In the genomic region with DNA sequence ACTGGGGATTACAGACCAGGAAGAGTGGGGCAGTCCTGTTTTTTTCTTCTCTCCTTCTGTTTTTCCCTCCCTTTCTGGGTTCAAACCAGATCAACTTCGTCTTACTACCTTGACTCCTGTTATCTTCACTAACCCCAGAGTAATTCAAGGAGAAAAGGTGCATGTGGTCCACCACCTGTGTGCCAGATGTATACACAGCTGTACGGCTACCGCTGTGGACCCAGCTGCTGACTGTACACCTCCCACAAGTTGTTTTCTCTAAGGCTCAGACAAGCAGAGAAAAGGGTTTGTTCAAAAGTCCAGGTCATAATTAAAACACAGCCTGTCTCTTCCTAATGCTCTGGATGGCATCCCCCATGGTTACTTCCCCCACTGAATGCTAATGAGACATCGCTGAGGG, we compare ENCODE assay signal across 20 cellular contexts.
"Had no signal": no experiment of that assay in that cellular context is flagged by ENCODE, and none has a peak within 500 bp of the region (broad histone marks: within the 10 kb centered on the region; RNA-seq: fewer than 3 reads in every experiment).

No MANE protein-coding gene starts in this region.

- H2AFZ ChIP-seq: hepatocyte had no signal

- DNase-seq: activated CD4-positive, alpha-beta T cell treated with anti-CD3 and anti-CD28 coated beads, Interleukin-2, amount 10 ng/mL, durations not matched to agents 7 days and 5 days; activated CD8-positive, alpha-beta T cell treated with anti-CD3 and anti-CD28 coated beads, Interleukin-2, amount 10 ng/mL, durations not matched to agents 7 days and 5 days; activated naive CD4-positive, alpha-beta T cell treated with anti-CD3 and anti-CD28 coated beads, Interleukin-2, amount 10 ng/mL, durations not matched to agents 7 days and 5 days; activated naive CD8-positive, alpha-beta T cell treated with anti-CD3 and anti-CD28 coated beads, Interleukin-2, amount 50 U/mL, for 24 hours; activated T-cell treated with anti-CD3 and anti-CD28 coated beads, Interleukin-2, amount 50 U/mL, for 24 hours; anterior cingulate cortex; caudate nucleus; effector memory CD8-positive, alpha-beta T cell; left cardiac atrium; midbrain; stimulated activated CD4-positive, alpha-beta T cell treated with anti-CD3 and anti-CD28 coated beads, Interleukin-2, amount 100 ng/mL, for 24 hours; T-helper 9 cell; trophoblast cell had no signal

- H3K36me3 Mint-ChIP-seq: activated naive CD4-positive, alpha-beta T cell treated with anti-CD3 and anti-CD28 coated beads, Interleukin-2, amount 10 ng/mL, durations not matched to agents 7 days and 5 days; brain had no signal

- H3K27me3 Mint-ChIP-seq: stimulated activated naive CD8-positive, alpha-beta T cell treated with anti-CD3 and anti-CD28 coated beads, Interleukin-15, Interleukin-2, amounts not matched to agents 100 ng/mL and 50 ng/mL, for 24 hours had no signal

- H3K9me3 ChIP-seq: prostate gland, right atrium auricular region had no signal

- H3K79me2 ChIP-seq: hepatocyte had no signal

- H3K4me3 Mint-ChIP-seq: activated CD4-positive, alpha-beta T cell treated with anti-CD3 and anti-CD28 coated beads, Interleukin-2, amount 10 ng/mL, durations not matched to agents 7 days and 5 days; activated CD8-positive, alpha-beta T cell treated with anti-CD3 and anti-CD28 coated beads, Interleukin-2, amount 10 ng/mL, durations not matched to agents 7 days and 5 days; activated naive CD4-positive, alpha-beta T cell treated with anti-CD3 and anti-CD28 coated beads, Interleukin-2, amount 10 ng/mL, durations not matched to agents 7 days and 5 days; activated naive CD8-positive, alpha-beta T cell treated with anti-CD3 and anti-CD28 coated beads, Interleukin-2, amount 50 U/mL, for 24 hours; activated T-cell treated with anti-CD3 and anti-CD28 coated beads, Interleukin-2, amount 50 U/mL, for 24 hours; brain; effector memory CD8-positive, alpha-beta T cell; stimulated activated naive CD8-positive, alpha-beta T cell treated with anti-CD3 and anti-CD28 coated beads, Interleukin-15, Interleukin-2, amounts not matched to agents 100 ng/mL and 50 ng/mL, for 24 hours had no signal

- ATAC-seq: activated CD4-positive, CD25-positive, alpha-beta regulatory T cell treated with anti-CD3 and anti-CD28 coated beads, Interleukin-2, amount 50 U/mL, for 24 hours; activated CD8-positive, alpha-beta T cell treated with anti-CD3 and anti-CD28 coated beads, Interleukin-2, amount 10 ng/mL, durations not matched to agents 7 days and 5 days; activated naive CD8-positive, alpha-beta T cell treated with anti-CD3 and anti-CD28 coated beads, Interleukin-2, amount 50 U/mL, for 24 hours; effector memory CD8-positive, alpha-beta T cell; left cardiac atrium had no signal

- H3K27ac Mint-ChIP-seq: activated CD4-positive, alpha-beta T cell treated with anti-CD3 and anti-CD28 coated beads, Interleukin-2, amount 10 ng/mL, durations not matched to agents 7 days and 5 days; activated CD8-positive, alpha-beta T cell treated with anti-CD3 and anti-CD28 coated beads, Interleukin-2, amount 10 ng/mL, durations not matched to agents 7 days and 5 days; activated naive CD4-positive, alpha-beta T cell treated with anti-CD3 and anti-CD28 coated beads, Interleukin-2, amount 10 ng/mL, durations not matched to agents 7 days and 5 days; activated naive CD8-positive, alpha-beta T cell treated with anti-CD3 and anti-CD28 coated beads, Interleukin-2, amount 50 U/mL, for 24 hours; activated T-cell treated with anti-CD3 and anti-CD28 coated beads, Interleukin-2, amount 50 U/mL, for 24 hours; effector memory CD8-positive, alpha-beta T cell; stimulated activated naive CD8-positive, alpha-beta T cell treated with anti-CD3 and anti-CD28 coated beads, Interleukin-15, Interleukin-2, amounts not matched to agents 100 ng/mL and 50 ng/mL, for 24 hours had no signal

- H3K4me3 ChIP-seq: hepatocyte, lung, prostate gland, right atrium auricular region had no signal

- H3K27ac ChIP-seq: hepatocyte, prostate gland, right atrium auricular region had no signal

- H3K4me1 Mint-ChIP-seq: activated CD4-positive, alpha-beta T cell treated with anti-CD3 and anti-CD28 coated beads, Interleukin-2, amount 10 ng/mL, durations not matched to agents 7 days and 5 days; activated naive CD4-positive, alpha-beta T cell treated with anti-CD3 and anti-CD28 coated beads, Interleukin-2, amount 10 ng/mL, durations not matched to agents 7 days and 5 days; activated naive CD8-positive, alpha-beta T cell treated with anti-CD3 and anti-CD28 coated beads, Interleukin-2, amount 50 U/mL, for 24 hours had no signal

- H3K4me1 ChIP-seq: prostate gland, right atrium auricular region had no signal

- H3K27me3 ChIP-seq: hepatocyte, right atrium auricular region had no signal

- H3K9me3 Mint-ChIP-seq: activated CD4-positive, alpha-beta T cell treated with anti-CD3 and anti-CD28 coated beads, Interleukin-2, amount 10 ng/mL, durations not matched to agents 7 days and 5 days; activated naive CD4-positive, alpha-beta T cell treated with anti-CD3 and anti-CD28 coated beads, Interleukin-2, amount 10 ng/mL, durations not matched to agents 7 days and 5 days; activated T-cell treated with anti-CD3 and anti-CD28 coated beads, Interleukin-2, amount 50 U/mL, for 24 hours; stimulated activated naive CD8-positive, alpha-beta T cell treated with anti-CD3 and anti-CD28 coated beads, Interleukin-15, Interleukin-2, amounts not matched to agents 100 ng/mL and 50 ng/mL, for 24 hours had no signal

- H3K36me3 ChIP-seq: prostate gland, right atrium auricular region had no signal
